In genomic region chr11:14334893-14335292, GRCh38 we compare ENCODE assay signal across 15 cellular contexts. TPM values are rescaled to one million over a fixed set of nuclear protein-coding genes. Genes with fewer than 3 reads are reported as not detected.
A peak's percentile ranks its signal among the peaks of the same experiment; 100 is the strongest.
DNase-seq lines count a peak whose midpoint lies in the region; ATAC-seq, FAIRE-seq and TF ChIP-seq lines count a peak whose summit lies in the region.
"Had no signal": no experiment of that assay in that cellular context is flagged by ENCODE, and none has a peak within 500 bp of the region (broad histone marks: within the 10 kb centered on the region; RNA-seq: fewer than 3 reads in every experiment).

No MANE protein-coding gene starts in this region.

- H3K27me3 ChIP-seq in H1 (replicated peaks in 1 of 4; ENCODE audit: control insufficient read depth in 3 of 4, extremely low read depth in 1 of 4, insufficient read depth in 3 of 4, low read length in 3 of 4), result no peaks in the 10 kb centered on the region

- no peak overlapping the region for H4K91ac ChIP-seq in H1 (replicated peaks; ENCODE audit: insufficient read length, low read length)

- H2BK12ac ChIP-seq in H1 (ENCODE audit: low read depth, low read length), result peak overlapping the region; percentile 91

- no peak for FAIRE-seq in H1 (lab: Jason Lieb, UNC)

- TF ChIP-seq CTCF in H1 (IDR thresholded peaks at IDR 0.05; ENCODE audit: control extremely low read depth in 1 of 3, insufficient read depth in 1 of 3, low read depth in 1 of 3, low read length in 3 of 3), result no peak

- 0 out of 8 replicates have a peak overlapping the region, but pooled peaks of 1 of the 4 experiments have one; percentile 7 for H3K4me3 ChIP-seq in H1 (ENCODE audit: extremely low read depth in 1 of 4, insufficient read depth in 2 of 4, low read depth in 3 of 4, low read length in 4 of 4)

- no peak overlapping the region for H2BK120ac ChIP-seq in H1 (replicated peaks; ENCODE audit: low read depth, low read length)

- peaks cover 52 to 100% of the 10 kb centered on the region in 2 experiments for H3K79me2 ChIP-seq in H1 (ENCODE audit: control insufficient read depth in 1 of 2, insufficient read depth in 2 of 2, low read length in 2 of 2)

- peak overlapping the region in 1 of 2 experiments; percentile 51; a peak in 2 of 4 replicates for H3K4me2 ChIP-seq in H1 (ENCODE audit: insufficient read depth in 1 of 2, low read depth in 2 of 2, low read length in 2 of 2)

- H3K27ac ChIP-seq in H1 (ENCODE audit: low read depth, low read length), result no peak overlapping the region; the same call in 1 of the 2 replicates
- H3K27ac ChIP-seq: WERI-Rb-1 had no signal

- H3K4ac ChIP-seq in H1 (replicated peaks; ENCODE audit: insufficient read length, low read depth, low read length), result no peak overlapping the region

- no peak overlapping the region for H2AFZ ChIP-seq in H1 (ENCODE audit: low read length)

- H3K27me3 Mint-ChIP-seq in stimulated activated naive CD8-positive, alpha-beta T cell treated with anti-CD3 and anti-CD28 coated beads, Interleukin-15, Interleukin-2, amounts not matched to agents 100 ng/mL and 50 ng/mL, for 24 hours, result no peaks in the 10 kb centered on the region
- H3K27me3 Mint-ChIP-seq: type B pancreatic cell had no signal

- H3K4me3 Mint-ChIP-seq in stimulated activated naive CD8-positive, alpha-beta T cell treated with anti-CD3 and anti-CD28 coated beads, Interleukin-15, Interleukin-2, amounts not matched to agents 100 ng/mL and 50 ng/mL, for 24 hours, result no peak overlapping the region
- H3K4me3 Mint-ChIP-seq: type B pancreatic cell had no signal

- no peak overlapping the region for H3K9ac ChIP-seq in H1 (replicated peaks in 1 of 4; ENCODE audit: extremely low read depth in 1 of 4, low read depth in 3 of 4, low read length in 3 of 4)

- WGBS in H1 (ENCODE audit: extremely low coverage in 1 of 2, insufficient coverage in 1 of 2, insufficient read length in 1 of 2, insufficient replicate concordance in 2 of 2, low coverage in 1 of 2, low lambda C conversion rate in 2 of 2, missing lambda C conversion rate in 1 of 2), 2 experiments, result 82% methylated on average over 2 of the region's 2 CpGs; no CpG with 5 or more reads in 1 of the 2 experiments

- H2BK5ac ChIP-seq in H1 (ENCODE audit: low read depth, low read length), result peak overlapping the region; percentile 57; the same call in 1 of the 2 replicates

- H3K36me3 ChIP-seq in H1 (ENCODE audit: control insufficient read depth in 2 of 4, insufficient read depth in 4 of 4, low read length in 3 of 4), result no peaks in the 10 kb centered on the region
- H3K36me3 ChIP-seq: WERI-Rb-1 had no signal

- H2BK15ac ChIP-seq in H1 (ENCODE audit: low read length), result peak overlapping the region; percentile 18; the same call in 1 of the 2 replicates

- peaks cover 33% of the 10 kb centered on the region for H3K36me3 Mint-ChIP-seq in stimulated activated naive CD8-positive, alpha-beta T cell treated with anti-CD3 and anti-CD28 coated beads, Interleukin-15, Interleukin-2, amounts not matched to agents 100 ng/mL and 50 ng/mL, for 24 hours (ENCODE audit: low read depth)

- H4K20me1 ChIP-seq in H1 (replicated peaks in 1 of 2; ENCODE audit: control insufficient read depth in 1 of 2, insufficient read depth in 2 of 2, low read length in 2 of 2), result peaks cover 0 to 4% of the 10 kb centered on the region in 2 experiments

- H3K23me2 ChIP-seq in H1 (ENCODE audit: low read depth, low read length), result peaks cover 8% of the 10 kb centered on the region

- no peak overlapping the region for H3K56ac ChIP-seq in H1 (replicated peaks; ENCODE audit: insufficient read length, low read depth, low read length)

- no peak overlapping the region for H3K14ac ChIP-seq in H1 (ENCODE audit: insufficient read length)

- H3K23ac ChIP-seq in H1 (ENCODE audit: insufficient read length), result no peak overlapping the region

- TF ChIP-seq POLR2A in H1 (IDR thresholded peaks at IDR 0.05; ENCODE audit: control extremely low read depth in 1 of 2, low read depth in 2 of 2, low read length in 2 of 2), result no peak

- H3K9me3 Mint-ChIP-seq in stimulated activated naive CD8-positive, alpha-beta T cell treated with anti-CD3 and anti-CD28 coated beads, Interleukin-15, Interleukin-2, amounts not matched to agents 100 ng/mL and 50 ng/mL, for 24 hours, result peaks cover 23% of the 10 kb centered on the region

- H2AK5ac ChIP-seq in H1 (ENCODE audit: low read depth, low read length), result peak overlapping the region; percentile 97

- no peak for DNase-seq in stimulated activated naive CD8-positive, alpha-beta T cell treated with anti-CD3 and anti-CD28 coated beads, Interleukin-15, Interleukin-2, amounts not matched to agents 100 U/mL and 50 U/mL, for 24 hours
- DNase-seq in H1 (ENCODE audit: low read depth in 1 of 2, low spot score in 2 of 2), result no peak
- no peak for DNase-seq in activated CD4-positive, CD25-positive, alpha-beta regulatory T cell treated with anti-CD3 and anti-CD28 coated beads, Interleukin-2, amount 50 U/mL, for 72 hours
- DNase-seq in DMS79 treated with DMSO at 0.1 percent for 48 hours (lab: John Stamatoyannopoulos, UW), result no peak
- DNase-seq in NCI-H1417 treated with DMSO at 0.1 percent for 48 hours (lab: John Stamatoyannopoulos, UW), result no peak
- DNase-seq in SW480 (ENCODE audit: low spot score), result no peak
- DNase-seq: central memory CD4-positive, alpha-beta T cell; HCEC 1CT; right cardiac atrium; SHP77; WERI-Rb-1 had no signal

- no peak for TF ChIP-seq RAD21 in H1 (IDR thresholded peaks at IDR 0.05 in 1 of 2, conservative IDR thresholded peaks at IDR 0.05 in 1 of 2; ENCODE audit: low read depth in 2 of 2, low read length in 2 of 2)

- H4K5ac ChIP-seq in H1 (ENCODE audit: insufficient read length, low read depth, low read length), result no peak overlapping the region

- peak overlapping the region; percentile 42 for H3K27ac Mint-ChIP-seq in stimulated activated naive CD8-positive, alpha-beta T cell treated with anti-CD3 and anti-CD28 coated beads, Interleukin-15, Interleukin-2, amounts not matched to agents 100 ng/mL and 50 ng/mL, for 24 hours
- H3K27ac Mint-ChIP-seq: type B pancreatic cell had no signal

- TF ChIP-seq EP300 in H1 (IDR thresholded peaks at IDR 0.05; ENCODE audit: borderline replicate concordance in 1 of 2, low read depth in 2 of 2, low read length in 2 of 2), result no peak

- CTCF ChIA-PET in H1 (lab: Charles Lee; ENCODE audit: partially characterized antibody), result interaction anchor here (0.7 to 2.0 kb wide), 3 partner anchors 25 to 32 kb away, joined by 3 to 5 read pairs (median 3); no protein-coding TSS in a partner anchor

- H3K9me3 ChIP-seq in H1 (ENCODE audit: insufficient read depth in 2 of 2, low read depth in 1 of 2, low read length in 1 of 2), result peaks cover 0 to 3% of the 10 kb centered on the region in 2 experiments; a peak in 2 of 4 replicates

- peaks cover 72% of the 10 kb centered on the region for H3K4me1 Mint-ChIP-seq in stimulated activated naive CD8-positive, alpha-beta T cell treated with anti-CD3 and anti-CD28 coated beads, Interleukin-15, Interleukin-2, amounts not matched to agents 100 ng/mL and 50 ng/mL, for 24 hours (ENCODE audit: low read depth)

- POLR2A ChIA-PET in H1 (lab: Charles Lee; ENCODE audit: partially characterized antibody), result interaction anchor here (1.0 to 4.5 kb wide), 7 partner anchors 10 to 79 kb away, joined by 3 to 18 read pairs (median 3); no protein-coding TSS in a partner anchor

- no peak overlapping the region for H4K8ac ChIP-seq in H1 (ENCODE audit: extremely low read depth, insufficient read depth, low read length)

- H3K4me1 ChIP-seq in H1 (replicated peaks in 1 of 4; ENCODE audit: control insufficient read depth in 3 of 4, insufficient read depth in 4 of 4, low read length in 3 of 4), result peaks cover 5 to 35% (median 16%) of the 10 kb centered on the region in 4 experiments; a peak in 6 of 7 replicates

- no peaks in the 10 kb centered on the region; the same call in none of the 2 replicates for H3K79me1 ChIP-seq in H1 (ENCODE audit: low read depth, low read length)

- H2BK20ac ChIP-seq in H1 (ENCODE audit: low read length), result no peak overlapping the region

- no peak for ATAC-seq in stimulated activated naive CD8-positive, alpha-beta T cell treated with anti-CD3 and anti-CD28 coated beads, Interleukin-15, Interleukin-2, amounts not matched to agents 100 U/mL and 50 U/mL, for 24 hours
- peak; percentile 45 for ATAC-seq in HG03378 (IDR thresholded peaks at IDR 0.05; ENCODE audit: unreplicated experiment)
- ATAC-seq: esophagus mucosa, right cardiac atrium had no signal

- H3K18ac ChIP-seq in H1 (ENCODE audit: extremely low read depth, low read length), result no peak overlapping the region; the same call in 1 of the 2 replicates

TF ChIP-seq in H1, 55 proteins besides CTCF, POLR2A, EP300 and RAD21 (continues in another document):
- no peak for TF ChIP-seq PHF8 (conservative IDR thresholded peaks at IDR 0.05; ENCODE audit: low read depth, low read length)
- no peak for TF ChIP-seq FOSL1 (IDR thresholded peaks at IDR 0.05; ENCODE audit: insufficient read depth, low read depth, low read length)
- TF ChIP-seq TEAD4 (IDR thresholded peaks at IDR 0.05; ENCODE audit: low read depth, low read length), result no peak
- TF ChIP-seq, protein P1, sequence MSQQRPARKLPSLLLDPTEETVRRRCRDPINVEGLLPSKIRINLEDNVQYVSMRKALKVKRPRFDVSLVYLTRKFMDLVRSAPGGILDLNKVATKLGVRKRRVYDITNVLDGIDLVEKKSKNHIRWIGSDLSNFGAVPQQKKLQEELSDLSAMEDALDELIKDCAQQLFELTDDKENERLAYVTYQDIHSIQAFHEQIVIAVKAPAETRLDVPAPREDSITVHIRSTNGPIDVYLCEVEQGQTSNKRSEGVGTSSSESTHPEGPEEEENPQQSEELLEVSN (IDR thresholded peaks at IDR 0.05), result no peak
- no peak for TF ChIP-seq ZNF274 (IDR thresholded peaks at IDR 0.05; ENCODE audit: borderline replicate concordance, extremely low read depth, low read length)
- no peak for TF ChIP-seq CBX5 (IDR thresholded peaks at IDR 0.05; ENCODE audit: low read depth, low read length)
- no peak for TF ChIP-seq RBBP5 (IDR thresholded peaks at IDR 0.05; ENCODE audit: borderline replicate concordance, low read depth, low read length)

RNA-seq across cellular contexts. Expression of gene RRAS2, which starts 24.1 kb away (rescaled TPM):
- 220 and 234 TPM in 2 replicates for total RNA-seq in H1 (2021; fragmentation: NEBNext Ultra II Directional; extraction: Animal tissue kit (Norgen Biotek cat#: 25700))
- 48.5 and 72.3 TPM in 2 replicates for polyA plus RNA-seq in H1 (2011; rRNA removed)
- 100 TPM for polyA plus RNA-seq in H1 (2011; cell fraction: cytosol; rRNA removed)
- 27.8 TPM for polyA plus RNA-seq in H1 (2011; cell fraction: nucleus; rRNA removed)
- 94.8 to 171 TPM (median 113 TPM) in 4 replicates for polyA plus RNA-seq in H1 (2012, experiment 1 of 2)
- polyA plus RNA-seq in H1 (2012, experiment 2 of 2), result 51.6 TPM
- polyA plus RNA-seq in H1 (2013, experiment 1 of 2), result 142 TPM
- polyA plus RNA-seq in H1 (2013, experiment 2 of 2), result 146 TPM
- polyA minus RNA-seq in H1 (2011; rRNA and poly(A)+ RNA removed), result 46.3 and 83.7 TPM in 2 replicates
- polyA minus RNA-seq in H1 (2011; cell fraction: cytosol; rRNA and poly(A)+ RNA removed), result 105 TPM
- 85.4 TPM for polyA minus RNA-seq in H1 (2011; cell fraction: nucleus; rRNA and poly(A)+ RNA removed)
